10 cellular contexts compared by ENCODE assay signal in genomic region chr2:84481702-84482101, GRCh38. TPM values are rescaled to one million over a fixed set of nuclear protein-coding genes. Genes with fewer than 3 reads are reported as not detected.
DNase-seq lines count a peak whose midpoint lies in the region; ATAC-seq and TF ChIP-seq lines count a peak whose summit lies in the region.
"Had no signal": no experiment of that assay in that cellular context is flagged by ENCODE, and none has a peak within 500 bp of the region (broad histone marks: within the 10 kb centered on the region; RNA-seq: fewer than 3 reads in every experiment).

No MANE protein-coding gene starts in this region.

- H3K36me3 ChIP-seq in brain microvascular endothelial cell (replicated peaks) (no peaks in the 10 kb centered on the region), lower lobe of right lung (no peaks in the 10 kb centered on the region)

- H3K27ac ChIP-seq in brain microvascular endothelial cell (no peak overlapping the region), lower lobe of right lung (no peak overlapping the region)

- H3K4me3 Mint-ChIP-seq in T-cell (peak overlapping the region in 1 of 3 donors; percentile 48), natural killer cell (no peak overlapping the region)
- H3K4me3 Mint-ChIP-seq: mesothelial cell of epicardium had no signal

- H3K36me3 Mint-ChIP-seq in T-cell = peaks cover 5% of the 10 kb centered on the region
- H3K36me3 Mint-ChIP-seq in natural killer cell = peaks cover 11% of the 10 kb centered on the region

- peaks cover 8% of the 10 kb centered on the region for H3K4me1 ChIP-seq in lower lobe of right lung

- intact Hi-C loops in natural killer cell (cut with micrococcal nuclease) = no loop called here
- intact Hi-C loops in lower lobe of right lung (cut with DNase I) = no loop called here

- H3K4me1 Mint-ChIP-seq in T-cell (peaks cover 18 to 21% (median 19%) of the 10 kb centered on the region in 3 donors), natural killer cell (peaks cover 13 to 16% of the 10 kb centered on the region in 2 donors)

- DNase-seq in ELR (ENCODE audit: low read depth) (peak; percentile 90), T-cell (peak in 16 of 34 experiments; percentile 1 to 38 (median 12)), brain microvascular endothelial cell (peak; percentile 73), natural killer cell (no peak), DMS 273 (lab: John Stamatoyannopoulos, UW; ENCODE audit: unreplicated experiment) (no peak), NAMALWA (ENCODE audit: low spot score) (no peak), lower lobe of right lung (no peak), NK-92 (lab: John Stamatoyannopoulos, UW; ENCODE audit: unreplicated experiment) (no peak)

- TF ChIP-seq CTCF in brain microvascular endothelial cell (IDR thresholded peaks at IDR 0.05; ENCODE audit: low read depth, low read length, missing control alignments) = no peak
- no peak for TF ChIP-seq CTCF in natural killer cell (IDR thresholded peaks at IDR 0.05)
- no peak for TF ChIP-seq CTCF in lower lobe of right lung (IDR thresholded peaks at IDR 0.05)

- H3K27me3 Mint-ChIP-seq in T-cell (peaks cover 0 to 1% of the 10 kb centered on the region in 2 donors), natural killer cell (ENCODE audit: low read depth in 2 of 2) (peaks cover 0 to 5% of the 10 kb centered on the region in 2 donors)

- in situ Hi-C loops in brain microvascular endothelial cell (cut with HindIII; ENCODE audit: low pct_ligation_motif_present, low sequenced_read_pairs) = no loop called here

- peaks cover 8% of the 10 kb centered on the region for H3K9me3 ChIP-seq in lower lobe of right lung

- peak; percentile 81 to 90 (median 89) for ATAC-seq in T-cell (replicated peaks in 1 of 4)
- peak; percentile 69 to 80 (median 78) for ATAC-seq in natural killer cell
- no peak for ATAC-seq in lower lobe of right lung

- POLR2A ChIA-PET in T-cell (lab: Charles Lee) = no interaction called here

- H3K27me3 ChIP-seq in brain microvascular endothelial cell (replicated peaks) (no peaks in the 10 kb centered on the region), lower lobe of right lung (ENCODE audit: low read depth) (no peaks in the 10 kb centered on the region)

- H3K9me3 Mint-ChIP-seq in T-cell (peaks cover 2 to 11% (median 2%) of the 10 kb centered on the region in 3 donors), natural killer cell (peaks cover under 1 to 1% of the 10 kb centered on the region in 2 donors)

- H3K27ac Mint-ChIP-seq in T-cell (peak overlapping the region; percentile 85 to 95), natural killer cell (peak overlapping the region; percentile 45 to 72)
- H3K27ac Mint-ChIP-seq: mesothelial cell of epicardium had no signal

- H3K4me3 ChIP-seq in brain microvascular endothelial cell (ENCODE audit: low read depth, low read length) = no peak overlapping the region
- H3K4me3 ChIP-seq in lower lobe of right lung = no peak overlapping the region
- H3K4me3 ChIP-seq: smooth muscle cell had no signal

- CTCF ChIA-PET in T-cell (lab: Charles Lee) = interaction anchor here (0.5 to 0.9 kb wide), 3 partner anchors 19 to 1388 kb away, joined by 3 to 4 read pairs (median 3); no protein-coding TSS in a partner anchor

RNA-seq across cellular contexts. Expression of gene SUCLG1, which starts 22.6 kb away (rescaled TPM):
- 10 to 100 TPM; 38.9 to 49.3 (median 46.9) TPM for total RNA-seq in T-cell
- total RNA-seq in natural killer cell = 10 to 100 TPM; 53.0 to 61.7 (median 54.6) TPM
- total RNA-seq in lower lobe of right lung = 58.9 TPM

RNA-seq across cellular contexts. Expression of gene DNAH6, which starts 34.6 kb away (rescaled TPM):
- total RNA-seq in T-cell (1 to 10 TPM in 3 of 5 donors, under 1 TPM in 2; 0.44 to 2.0 (median 1.2) TPM), natural killer cell (under 1 TPM; 0.05 to 0.60 (median 0.32) TPM), lower lobe of right lung (6.3 TPM)

Comparison
In these comparisons a context has a peak if more than half of its experiments do, and no peak if none do; other contexts are left out.
1. DNase-seq: peak in ELR (single experiment) and brain microvascular endothelial cell (single experiment); none in natural killer cell (single experiment), DMS 273 (single experiment), NAMALWA (single experiment), lower lobe of right lung (single experiment) and NK-92 (single experiment).
2. ATAC-seq: peak in T-cell (4 of 4) and natural killer cell (3 of 3); none in lower lobe of right lung (0 of 2).